In genomic region chr2:100411841-100412292, GRCh38 we compare ENCODE assay signal across 2 cellular contexts.
TF ChIP-seq lines count a peak whose summit lies in the region.

No MANE protein-coding gene starts in this region.

TF ChIP-seq in HepG2, 621 proteins besides CTCF, POLR2A, EP300 and RAD21:
- TF ChIP-seq ATF7 (IDR thresholded peaks at IDR 0.05): peak; percentile 22; the same call in 1 of the 2 replicates
- TF ChIP-seq ATF7 (CRISPR knock-in tag; IDR thresholded peaks at IDR 0.05): no peak
- no peak for TF ChIP-seq ZNF407 (CRISPR knock-in tag; IDR thresholded peaks at IDR 0.05; ENCODE audit: not compliant biosample characterization)
- no peak for TF ChIP-seq TCF12 (IDR thresholded peaks at IDR 0.05)
- TF ChIP-seq TCF12 (CRISPR knock-in tag; IDR thresholded peaks at IDR 0.05): no peak
- TF ChIP-seq ZEB1 (IDR thresholded peaks at IDR 0.05; ENCODE audit: insufficient replicate concordance, low read depth): no peak
- no peak for TF ChIP-seq ZNF24 (IDR thresholded peaks at IDR 0.05)
- no peak for TF ChIP-seq JUN (CRISPR knock-in tag; IDR thresholded peaks at IDR 0.05)
- no peak for TF ChIP-seq TMF1 (CRISPR knock-in tag; IDR thresholded peaks at IDR 0.05; ENCODE audit: low read depth)

TF ChIP-seq in H1, 55 proteins besides CTCF, POLR2A, EP300 and RAD21:
- TF ChIP-seq GTF2F1 (IDR thresholded peaks at IDR 0.05; ENCODE audit: borderline replicate concordance, low read depth, low read length) (no peak), RFX5 (IDR thresholded peaks at IDR 0.05; ENCODE audit: borderline replicate concordance, low read depth, low read length) (no peak), TAF1 (IDR thresholded peaks at IDR 0.05; ENCODE audit: low read depth, low read length) (no peak; the same call in 1 of the 2 replicates), NRF1 (IDR thresholded peaks at IDR 0.05; ENCODE audit: low read depth, low read length) (no peak), MAFK (IDR thresholded peaks at IDR 0.05; ENCODE audit: low read depth, low read length) (no peak), CHD1 (IDR thresholded peaks at IDR 0.05; ENCODE audit: low read depth, low read length) (no peak), TEAD4 (IDR thresholded peaks at IDR 0.05; ENCODE audit: low read depth, low read length) (no peak), SAP30 (IDR thresholded peaks at IDR 0.05; ENCODE audit: insufficient read depth, insufficient replicate concordance, low read length) (no peak), SP4 (IDR thresholded peaks at IDR 0.05; ENCODE audit: low read length) (no peak), RXRA (IDR thresholded peaks at IDR 0.05; ENCODE audit: insufficient read depth, low read depth, low read length) (no peak), FOSL1 (IDR thresholded peaks at IDR 0.05; ENCODE audit: insufficient read depth, low read depth, low read length) (no peak), RBBP5 (IDR thresholded peaks at IDR 0.05; ENCODE audit: borderline replicate concordance, low read depth, low read length) (peak; percentile 28; the same call in 1 of the 2 replicates), EGR1 (IDR thresholded peaks at IDR 0.05; ENCODE audit: borderline replicate concordance, low read depth, low read length) (no peak), CTBP2 (IDR thresholded peaks at IDR 0.05; ENCODE audit: borderline replicate concordance, insufficient read depth, insufficient read length, low read length) (no peak), SIN3A (conservative IDR thresholded peaks at IDR 0.05 in 1 of 2, IDR thresholded peaks at IDR 0.05 in 1 of 2; ENCODE audit: low read depth in 1 of 2, low read length in 2 of 2) (no peak), TBP (IDR thresholded peaks at IDR 0.05; ENCODE audit: low read depth, low read length) (peak; percentile 68; the same call in 1 of the 2 replicates), JUND (IDR thresholded peaks at IDR 0.05; ENCODE audit: low read length) (0 out of 2 replicates have a peak, but pooled peaks have one; percentile 41), RNF2 (IDR thresholded peaks at IDR 0.05; ENCODE audit: borderline replicate concordance, low read depth, low read length, missing control alignments, poor library complexity, severe bottlenecking) (no peak), POU5F1 (IDR thresholded peaks at IDR 0.05; ENCODE audit: low read depth, low read length) (no peak), YY1 (IDR thresholded peaks at IDR 0.05; ENCODE audit: low read depth, low read length) (peak; percentile 65), SRF (IDR thresholded peaks at IDR 0.05; ENCODE audit: low read depth, low read length) (no peak), KDM1A (IDR thresholded peaks at IDR 0.05; ENCODE audit: borderline replicate concordance, low read length) (no peak), CREB1 (IDR thresholded peaks at IDR 0.05) (peak; percentile 53; the same call in 1 of the 2 replicates), SIX5 (IDR thresholded peaks at IDR 0.05; ENCODE audit: low read depth, low read length) (no peak), POLR2AphosphoS5 (IDR thresholded peaks at IDR 0.05; ENCODE audit: low read depth, low read length) (peak; percentile 29), SUZ12 (IDR thresholded peaks at IDR 0.05; ENCODE audit: low read length) (no peak), CBX5 (IDR thresholded peaks at IDR 0.05; ENCODE audit: low read depth, low read length) (no peak), BCL11A (IDR thresholded peaks at IDR 0.05; ENCODE audit: low read depth in 2 of 2, low read length in 2 of 2) (no peak), ZNF274 (IDR thresholded peaks at IDR 0.05; ENCODE audit: borderline replicate concordance, extremely low read depth, low read length) (no peak), SP1 (IDR thresholded peaks at IDR 0.05; ENCODE audit: low read depth, low read length) (no peak), ASH2L (IDR thresholded peaks at IDR 0.05; ENCODE audit: low read length) (no peak), NANOG (IDR thresholded peaks at IDR 0.05; ENCODE audit: insufficient read depth, low read depth, low read length, poor library complexity, severe bottlenecking) (no peak), HDAC2 (IDR thresholded peaks at IDR 0.05; ENCODE audit: borderline replicate concordance in 1 of 2, low read depth in 2 of 2, low read length in 2 of 2) (no peak), BACH1 (IDR thresholded peaks at IDR 0.05; ENCODE audit: low read length) (no peak), HDAC6 (IDR thresholded peaks at IDR 0.05; ENCODE audit: low read depth, low read length) (no peak), TCF12 (IDR thresholded peaks at IDR 0.05; ENCODE audit: low read depth, low read length) (no peak), KDM4A (IDR thresholded peaks at IDR 0.05; ENCODE audit: low read depth, low read length, severe bottlenecking) (no peak), CHD2 (IDR thresholded peaks at IDR 0.05; ENCODE audit: low read length) (no peak), TAF7 (optimal IDR thresholded peaks at IDR 0.05; ENCODE audit: borderline replicate concordance, low read depth, low read length) (no peak), PHF8 (conservative IDR thresholded peaks at IDR 0.05; ENCODE audit: low read depth, low read length) (no peak), SIRT6 (IDR thresholded peaks at IDR 0.05; ENCODE audit: low read length) (no peak), BRCA1 (IDR thresholded peaks at IDR 0.05; ENCODE audit: low read depth, low read length) (no peak), KDM5A (IDR thresholded peaks at IDR 0.05; ENCODE audit: low read length) (no peak), CBX8 (IDR thresholded peaks at IDR 0.05; ENCODE audit: borderline replicate concordance, low read depth, low read length) (no peak), SP2 (IDR thresholded peaks at IDR 0.05; ENCODE audit: low read length) (no peak), CEBPB (IDR thresholded peaks at IDR 0.05; ENCODE audit: low read depth, low read length) (no peak), ATF2 (IDR thresholded peaks at IDR 0.05; ENCODE audit: low read length) (peak; percentile 88), GABPA (IDR thresholded peaks at IDR 0.05; ENCODE audit: borderline replicate concordance, insufficient read depth, low read length) (no peak), JUN (IDR thresholded peaks at IDR 0.05; ENCODE audit: low read depth, low read length) (peak; percentile 3; the same call in 1 of the 2 replicates), EZH2 (IDR thresholded peaks at IDR 0.05; ENCODE audit: low read depth, low read length, severe bottlenecking) (no peak), ATF3 (IDR thresholded peaks at IDR 0.05; ENCODE audit: insufficient read depth, low read depth, low read length) (no peak)
- TF ChIP-seq, protein P1, sequence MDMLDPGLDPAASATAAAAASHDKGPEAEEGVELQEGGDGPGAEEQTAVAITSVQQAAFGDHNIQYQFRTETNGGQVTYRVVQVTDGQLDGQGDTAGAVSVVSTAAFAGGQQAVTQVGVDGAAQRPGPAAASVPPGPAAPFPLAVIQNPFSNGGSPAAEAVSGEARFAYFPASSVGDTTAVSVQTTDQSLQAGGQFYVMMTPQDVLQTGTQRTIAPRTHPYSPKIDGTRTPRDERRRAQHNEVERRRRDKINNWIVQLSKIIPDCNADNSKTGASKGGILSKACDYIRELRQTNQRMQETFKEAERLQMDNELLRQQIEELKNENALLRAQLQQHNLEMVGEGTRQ (IDR thresholded peaks at IDR 0.05; ENCODE audit: low read length): no peak
- TF ChIP-seq, protein P2, sequence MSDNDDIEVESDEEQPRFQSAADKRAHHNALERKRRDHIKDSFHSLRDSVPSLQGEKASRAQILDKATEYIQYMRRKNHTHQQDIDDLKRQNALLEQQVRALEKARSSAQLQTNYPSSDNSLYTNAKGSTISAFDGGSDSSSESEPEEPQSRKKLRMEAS (IDR thresholded peaks at IDR 0.05): peak; percentile 69
- TF ChIP-seq, protein P3, sequence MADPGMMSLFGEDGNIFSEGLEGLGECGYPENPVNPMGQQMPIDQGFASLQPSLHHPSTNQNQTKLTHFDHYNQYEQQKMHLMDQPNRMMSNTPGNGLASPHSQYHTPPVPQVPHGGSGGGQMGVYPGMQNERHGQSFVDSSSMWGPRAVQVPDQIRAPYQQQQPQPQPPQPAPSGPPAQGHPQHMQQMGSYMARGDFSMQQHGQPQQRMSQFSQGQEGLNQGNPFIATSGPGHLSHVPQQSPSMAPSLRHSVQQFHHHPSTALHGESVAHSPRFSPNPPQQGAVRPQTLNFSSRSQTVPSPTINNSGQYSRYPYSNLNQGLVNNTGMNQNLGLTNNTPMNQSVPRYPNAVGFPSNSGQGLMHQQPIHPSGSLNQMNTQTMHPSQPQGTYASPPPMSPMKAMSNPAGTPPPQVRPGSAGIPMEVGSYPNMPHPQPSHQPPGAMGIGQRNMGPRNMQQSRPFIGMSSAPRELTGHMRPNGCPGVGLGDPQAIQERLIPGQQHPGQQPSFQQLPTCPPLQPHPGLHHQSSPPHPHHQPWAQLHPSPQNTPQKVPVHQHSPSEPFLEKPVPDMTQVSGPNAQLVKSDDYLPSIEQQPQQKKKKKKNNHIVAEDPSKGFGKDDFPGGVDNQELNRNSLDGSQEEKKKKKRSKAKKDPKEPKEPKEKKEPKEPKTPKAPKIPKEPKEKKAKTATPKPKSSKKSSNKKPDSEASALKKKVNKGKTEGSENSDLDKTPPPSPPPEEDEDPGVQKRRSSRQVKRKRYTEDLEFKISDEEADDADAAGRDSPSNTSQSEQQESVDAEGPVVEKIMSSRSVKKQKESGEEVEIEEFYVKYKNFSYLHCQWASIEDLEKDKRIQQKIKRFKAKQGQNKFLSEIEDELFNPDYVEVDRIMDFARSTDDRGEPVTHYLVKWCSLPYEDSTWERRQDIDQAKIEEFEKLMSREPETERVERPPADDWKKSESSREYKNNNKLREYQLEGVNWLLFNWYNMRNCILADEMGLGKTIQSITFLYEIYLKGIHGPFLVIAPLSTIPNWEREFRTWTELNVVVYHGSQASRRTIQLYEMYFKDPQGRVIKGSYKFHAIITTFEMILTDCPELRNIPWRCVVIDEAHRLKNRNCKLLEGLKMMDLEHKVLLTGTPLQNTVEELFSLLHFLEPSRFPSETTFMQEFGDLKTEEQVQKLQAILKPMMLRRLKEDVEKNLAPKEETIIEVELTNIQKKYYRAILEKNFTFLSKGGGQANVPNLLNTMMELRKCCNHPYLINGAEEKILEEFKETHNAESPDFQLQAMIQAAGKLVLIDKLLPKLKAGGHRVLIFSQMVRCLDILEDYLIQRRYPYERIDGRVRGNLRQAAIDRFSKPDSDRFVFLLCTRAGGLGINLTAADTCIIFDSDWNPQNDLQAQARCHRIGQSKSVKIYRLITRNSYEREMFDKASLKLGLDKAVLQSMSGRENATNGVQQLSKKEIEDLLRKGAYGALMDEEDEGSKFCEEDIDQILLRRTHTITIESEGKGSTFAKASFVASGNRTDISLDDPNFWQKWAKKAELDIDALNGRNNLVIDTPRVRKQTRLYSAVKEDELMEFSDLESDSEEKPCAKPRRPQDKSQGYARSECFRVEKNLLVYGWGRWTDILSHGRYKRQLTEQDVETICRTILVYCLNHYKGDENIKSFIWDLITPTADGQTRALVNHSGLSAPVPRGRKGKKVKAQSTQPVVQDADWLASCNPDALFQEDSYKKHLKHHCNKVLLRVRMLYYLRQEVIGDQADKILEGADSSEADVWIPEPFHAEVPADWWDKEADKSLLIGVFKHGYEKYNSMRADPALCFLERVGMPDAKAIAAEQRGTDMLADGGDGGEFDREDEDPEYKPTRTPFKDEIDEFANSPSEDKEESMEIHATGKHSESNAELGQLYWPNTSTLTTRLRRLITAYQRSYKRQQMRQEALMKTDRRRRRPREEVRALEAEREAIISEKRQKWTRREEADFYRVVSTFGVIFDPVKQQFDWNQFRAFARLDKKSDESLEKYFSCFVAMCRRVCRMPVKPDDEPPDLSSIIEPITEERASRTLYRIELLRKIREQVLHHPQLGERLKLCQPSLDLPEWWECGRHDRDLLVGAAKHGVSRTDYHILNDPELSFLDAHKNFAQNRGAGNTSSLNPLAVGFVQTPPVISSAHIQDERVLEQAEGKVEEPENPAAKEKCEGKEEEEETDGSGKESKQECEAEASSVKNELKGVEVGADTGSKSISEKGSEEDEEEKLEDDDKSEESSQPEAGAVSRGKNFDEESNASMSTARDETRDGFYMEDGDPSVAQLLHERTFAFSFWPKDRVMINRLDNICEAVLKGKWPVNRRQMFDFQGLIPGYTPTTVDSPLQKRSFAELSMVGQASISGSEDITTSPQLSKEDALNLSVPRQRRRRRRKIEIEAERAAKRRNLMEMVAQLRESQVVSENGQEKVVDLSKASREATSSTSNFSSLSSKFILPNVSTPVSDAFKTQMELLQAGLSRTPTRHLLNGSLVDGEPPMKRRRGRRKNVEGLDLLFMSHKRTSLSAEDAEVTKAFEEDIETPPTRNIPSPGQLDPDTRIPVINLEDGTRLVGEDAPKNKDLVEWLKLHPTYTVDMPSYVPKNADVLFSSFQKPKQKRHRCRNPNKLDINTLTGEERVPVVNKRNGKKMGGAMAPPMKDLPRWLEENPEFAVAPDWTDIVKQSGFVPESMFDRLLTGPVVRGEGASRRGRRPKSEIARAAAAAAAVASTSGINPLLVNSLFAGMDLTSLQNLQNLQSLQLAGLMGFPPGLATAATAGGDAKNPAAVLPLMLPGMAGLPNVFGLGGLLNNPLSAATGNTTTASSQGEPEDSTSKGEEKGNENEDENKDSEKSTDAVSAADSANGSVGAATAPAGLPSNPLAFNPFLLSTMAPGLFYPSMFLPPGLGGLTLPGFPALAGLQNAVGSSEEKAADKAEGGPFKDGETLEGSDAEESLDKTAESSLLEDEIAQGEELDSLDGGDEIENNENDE (IDR thresholded peaks at IDR 0.05; ENCODE audit: insufficient replicate concordance, low read length): no peak
- TF ChIP-seq, protein P4, sequence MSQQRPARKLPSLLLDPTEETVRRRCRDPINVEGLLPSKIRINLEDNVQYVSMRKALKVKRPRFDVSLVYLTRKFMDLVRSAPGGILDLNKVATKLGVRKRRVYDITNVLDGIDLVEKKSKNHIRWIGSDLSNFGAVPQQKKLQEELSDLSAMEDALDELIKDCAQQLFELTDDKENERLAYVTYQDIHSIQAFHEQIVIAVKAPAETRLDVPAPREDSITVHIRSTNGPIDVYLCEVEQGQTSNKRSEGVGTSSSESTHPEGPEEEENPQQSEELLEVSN (IDR thresholded peaks at IDR 0.05): 0 out of 2 replicates have a peak, but pooled peaks have one; percentile 27
